8 cellular contexts compared by ENCODE assay signal in genomic region chr5:177447611-177448243, GRCh38. TPM values are rescaled to one million over a fixed set of nuclear protein-coding genes. Genes with fewer than 3 reads are reported as not detected.
DNase-seq lines count a peak whose midpoint lies in the region; ATAC-seq, FAIRE-seq and TF ChIP-seq lines count a peak whose summit lies in the region.

No MANE protein-coding gene starts in this region.

- DNase-seq in DMS153 treated with DMSO at 0.1 percent for 48 hours (lab: John Stamatoyannopoulos, UW; ENCODE audit: unreplicated experiment) (peak; percentile 4), HUDEP-2 (lab: John Stamatoyannopoulos, UW; ENCODE audit: unreplicated experiment in 76 of 76) (peak in 46 of 76 experiments; percentile 7 to 68 (median 36)), foreskin fibroblast (peak; percentile 87 to 90), D721Med (ENCODE audit: insufficient read length, low spot score) (no peak), prostate gland (ENCODE audit: low spot score) (no peak)
- DNase-seq in activated CD4-positive, alpha-beta memory T cell treated with anti-CD3 and anti-CD28 coated beads for 36 hours, result peak; percentile 41

- H3K36me3 ChIP-seq in neutrophil (peaks cover 23% of the 10 kb centered on the region), prostate gland (no peaks in the 10 kb centered on the region)

- no peaks in the 10 kb centered on the region for H3K9me3 ChIP-seq in neutrophil
- no peaks in the 10 kb centered on the region for H3K9me3 ChIP-seq in prostate gland

- TF ChIP-seq CTCF in foreskin fibroblast (IDR thresholded peaks at IDR 0.05; ENCODE audit: low read depth, low read length), result no peak
- no peak for TF ChIP-seq CTCF in neutrophil (IDR thresholded peaks at IDR 0.05)
- no peak for TF ChIP-seq CTCF in D721Med (IDR thresholded peaks at IDR 0.05; ENCODE audit: insufficient read depth, missing control alignments)
- peak in 1 of 4 experiments; percentile 3 for TF ChIP-seq CTCF in prostate gland (IDR thresholded peaks at IDR 0.05)

- no peak for ATAC-seq in GM19397 (IDR thresholded peaks at IDR 0.05; ENCODE audit: unreplicated experiment)

- peak overlapping the region; percentile 98 for H3K27ac ChIP-seq in neutrophil
- H3K27ac ChIP-seq in prostate gland, result no peak overlapping the region

- H3K4me3 ChIP-seq in foreskin fibroblast (ENCODE audit: low read depth in 1 of 2, low read length in 2 of 2) (peak overlapping the region; percentile 7 to 20), neutrophil (ENCODE audit: low read depth in 1 of 2, low read length in 1 of 2) (peak overlapping the region; percentile 55 to 68), prostate gland (peak overlapping the region in 1 of 2 donors; percentile 64)

- TF ChIP-seq POLR2A in prostate gland (IDR thresholded peaks at IDR 0.05), result no peak

- H3K27ac Mint-ChIP-seq in activated CD4-positive, alpha-beta memory T cell treated with anti-CD3 and anti-CD28 coated beads for 36 hours, result peak overlapping the region; percentile 28

- H3K27me3 ChIP-seq in neutrophil, result peaks cover 27% of the 10 kb centered on the region
- H3K27me3 ChIP-seq in prostate gland (replicated peaks; ENCODE audit: insufficient read depth), result no peaks in the 10 kb centered on the region

- CTCF ChIA-PET in activated CD4-positive, alpha-beta memory T cell treated with anti-CD3 and anti-CD28 coated beads for 36 hours (lab: Charles Lee), result interaction anchor here (0.7 to 29.1 kb wide), 6 partner anchors 9 to 138 kb away, joined by 3 to 624 read pairs (median 42); partner anchors contain the start of genes F12, GRK6 and PFN3

- intact Hi-C loops in activated CD4-positive, alpha-beta memory T cell treated with anti-CD3 and anti-CD28 coated beads for 36 hours (cut with micrococcal nuclease), result loop anchor here (2.0 kb wide), 1 partner anchor 57 kb away; no protein-coding TSS in a partner anchor
- intact Hi-C loops in prostate gland (cut with DNase I), result no loop called here

- 22% methylated on average over 23 of the region's 23 CpGs for WGBS in prostate gland

- H3K9me3 Mint-ChIP-seq in activated CD4-positive, alpha-beta memory T cell treated with anti-CD3 and anti-CD28 coated beads for 36 hours, result no peaks in the 10 kb centered on the region

- H3K36me3 Mint-ChIP-seq in activated CD4-positive, alpha-beta memory T cell treated with anti-CD3 and anti-CD28 coated beads for 36 hours, result no peaks in the 10 kb centered on the region

- H3K4me1 Mint-ChIP-seq in activated CD4-positive, alpha-beta memory T cell treated with anti-CD3 and anti-CD28 coated beads for 36 hours (ENCODE audit: low read depth), result peaks cover 38% of the 10 kb centered on the region

- POLR2A ChIA-PET in activated CD4-positive, alpha-beta memory T cell treated with anti-CD3 and anti-CD28 coated beads for 36 hours (lab: Charles Lee), result interaction anchor here (0.8 to 14.3 kb wide), 8 partner anchors 7 to 135 kb away, joined by 3 to 319 read pairs (median 4); partner anchors contain the start of gene GRK6

- no peaks in the 10 kb centered on the region for H3K27me3 Mint-ChIP-seq in activated CD4-positive, alpha-beta memory T cell treated with anti-CD3 and anti-CD28 coated beads for 36 hours

- FAIRE-seq in D721Med (lab: Jason Lieb, UNC), result no peak

- peaks cover 54 to 63% of the 10 kb centered on the region in 2 experiments for H3K4me1 ChIP-seq in neutrophil (ENCODE audit: control insufficient read depth in 1 of 2, insufficient read depth in 1 of 2, low read depth in 1 of 2, low read length in 1 of 2)
- peaks cover 4% of the 10 kb centered on the region for H3K4me1 ChIP-seq in prostate gland (replicated peaks)

- H3K4me3 Mint-ChIP-seq in activated CD4-positive, alpha-beta memory T cell treated with anti-CD3 and anti-CD28 coated beads for 36 hours, result peak overlapping the region; percentile 62

RNA-seq across cellular contexts. Expression of gene PRR7, which starts 1.1 kb away (rescaled TPM):
- 10 to 100 TPM; 13.3 to 13.6 TPM for total RNA-seq in activated CD4-positive, alpha-beta memory T cell treated with anti-CD3 and anti-CD28 coated beads for 36 hours
- total RNA-seq in prostate gland, result 10 to 100 TPM in 1 of 2 donors, 1 to 10 TPM in 1; 8.7 to 11.0 TPM

RNA-seq across cellular contexts. Expression of gene GRK6, which starts 21.3 kb away (rescaled TPM):
- total RNA-seq in activated CD4-positive, alpha-beta memory T cell treated with anti-CD3 and anti-CD28 coated beads for 36 hours, result 100 to 1,000 TPM; 177 to 178 TPM
- 10 to 100 TPM; 28.6 to 32.4 TPM for total RNA-seq in prostate gland

RNA-seq across cellular contexts. Expression of gene DBN1, which starts 25.7 kb away (rescaled TPM):
- total RNA-seq in activated CD4-positive, alpha-beta memory T cell treated with anti-CD3 and anti-CD28 coated beads for 36 hours, result 10 to 100 TPM; 12.1 to 15.9 TPM
- total RNA-seq in prostate gland, result 10 to 100 TPM; 33.1 to 65.1 TPM

RNA-seq across cellular contexts. Expression of gene F12, which starts 38.4 kb away (rescaled TPM):
- total RNA-seq in activated CD4-positive, alpha-beta memory T cell treated with anti-CD3 and anti-CD28 coated beads for 36 hours, result 1 to 10 TPM; 5.1 to 5.9 TPM
- 1 to 10 TPM in 1 of 2 donors, under 1 TPM in 1; 0.74 to 2.6 TPM for total RNA-seq in prostate gland

RNA-seq across cellular contexts. Expression of gene PFN3, which starts 47.3 kb away (rescaled TPM):
- total RNA-seq in activated CD4-positive, alpha-beta memory T cell treated with anti-CD3 and anti-CD28 coated beads for 36 hours, result not detected
- total RNA-seq in prostate gland, result not detected

Comparison
In these comparisons a context has a peak if more than half of its experiments do, and no peak if none do; other contexts are left out.
1. DNase-seq: peak in DMS153 treated with DMSO at 0.1 percent for 48 hours (single experiment), HUDEP-2 (46 of 76), activated CD4-positive, alpha-beta memory T cell treated with anti-CD3 and anti-CD28 coated beads for 36 hours (single experiment) and foreskin fibroblast (2 of 2); none in D721Med (single experiment) and prostate gland (single experiment).
2. RNA of gene GRK6, which starts 21.3 kb away (total RNA-seq): 177 to 178 TPM in activated CD4-positive, alpha-beta memory T cell treated with anti-CD3 and anti-CD28 coated beads for 36 hours; 28.6 to 32.4 TPM in prostate gland; every median in the first group is over 4 times any median in the second.